ENCODE assay signal across 16 cellular contexts in the genomic region with DNA sequence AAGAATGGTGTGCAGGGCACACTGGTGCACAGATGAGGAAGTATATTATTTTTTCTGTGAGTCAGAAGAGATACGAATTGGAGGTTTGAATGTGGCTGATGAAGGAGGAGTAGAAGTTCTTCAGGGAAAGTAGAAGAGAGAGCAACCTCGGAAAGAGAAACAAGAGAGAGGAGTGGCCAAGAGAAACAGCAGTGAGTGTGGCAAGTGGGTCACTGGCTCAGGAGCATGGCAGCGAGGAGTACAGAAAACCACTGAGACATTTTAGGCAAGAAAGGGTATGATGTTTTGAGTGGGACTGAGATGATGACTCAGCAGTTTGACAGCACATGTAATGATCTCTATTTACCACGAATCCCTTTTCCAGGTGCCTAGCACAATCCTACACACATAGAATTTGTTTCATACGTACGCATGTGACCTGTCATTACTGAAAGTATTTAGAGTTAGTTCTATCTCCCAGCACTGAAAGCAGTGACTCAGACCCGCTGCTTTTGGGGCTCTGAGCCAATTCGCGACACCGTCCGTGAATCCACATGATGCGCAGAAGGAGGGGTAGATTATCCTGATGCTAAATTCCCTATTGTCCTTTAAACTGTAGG.
"Had no signal": no experiment of that assay in that cellular context is flagged by ENCODE, and none has a peak within 500 bp of the region (broad histone marks: within the 10 kb centered on the region; RNA-seq: fewer than 3 reads in every experiment).

No MANE protein-coding gene starts in this region.

- H3K4me3 ChIP-seq: adrenal gland, left lung, thyroid gland had no signal

- H3K27ac ChIP-seq: adrenal gland, left lung, thyroid gland had no signal

- DNase-seq: activated B cell treated with CpG ODN at 0.5 μM for 24 hours; activated CD4-positive, alpha-beta memory T cell treated with anti-CD3 and anti-CD28 coated beads, Interleukin-2, amount 10 ng/mL, durations not matched to agents 7 days and 5 days; activated CD4-positive, alpha-beta T cell treated with anti-CD3 and anti-CD28 coated beads for 48 hours; activated CD8-positive, alpha-beta memory T cell treated with anti-CD3 and anti-CD28 coated beads, Interleukin-2, amount 10 ng/mL, durations not matched to agents 7 days and 5 days; activated effector memory CD4-positive, alpha-beta T cell treated with Interleukin-2 at 50 U/mL for 16 hours; adrenal gland; effector CD8-positive, alpha-beta T cell; hippocampal formation; islet precursor cell; left lung; stimulated activated CD4-positive, alpha-beta T cell treated with anti-CD3 and anti-CD28 coated beads, Interleukin-2, amount 100 ng/mL, for 24 hours; stimulated activated naive CD4-positive, alpha-beta T cell treated with Interleukin-2 at 50 U/mL for 16 hours; T-cell; T-helper 9 cell; thyroid gland had no signal

- H3K4me1 ChIP-seq: adrenal gland, left lung, thyroid gland had no signal

- H3K36me3 ChIP-seq: adrenal gland, left lung, thyroid gland had no signal

- H3K27me3 ChIP-seq: adrenal gland, left lung, thyroid gland had no signal

- ATAC-seq: activated CD8-positive, alpha-beta memory T cell treated with anti-CD3 and anti-CD28 coated beads, Interleukin-2, amount 10 ng/mL, durations not matched to agents 7 days and 5 days; left lung; natural killer cell treated with Interleukin-12 subunit alpha and Interleukin-12 subunit beta and Interleukin-15 and Interleukin-18, amount 100 ng/mL, for 72 hours; T-cell had no signal

- H3K9me3 ChIP-seq: adrenal gland, thyroid gland had no signal
